33 cellular contexts compared by ENCODE assay signal in genomic region chr11:92257536-92257935, GRCh38. TPM values are rescaled to one million over a fixed set of nuclear protein-coding genes. Genes with fewer than 3 reads are reported as not detected.
"Had no signal": no experiment of that assay in that cellular context is flagged by ENCODE, and none has a peak within 500 bp of the region (broad histone marks: within the 10 kb centered on the region; RNA-seq: fewer than 3 reads in every experiment).

No MANE protein-coding gene starts in this region.

- H3K36me3 ChIP-seq: esophagus squamous epithelium had no signal

- H3K27me3 ChIP-seq: body of pancreas, esophagus squamous epithelium had no signal

- H3K27ac ChIP-seq: body of pancreas, esophagus squamous epithelium had no signal

- FAIRE-seq: colon, frontal cortex had no signal

- H3K4me1 ChIP-seq: body of pancreas, esophagus squamous epithelium had no signal

- DNase-seq: activated CD4-positive, alpha-beta memory T cell treated with anti-CD3 and anti-CD28 coated beads for 36 hours; activated CD4-positive, alpha-beta T cell treated with anti-CD3 and anti-CD28 coated beads for 36 hours; activated CD4-positive, alpha-beta T cell treated with anti-CD3 and anti-CD28 coated beads, Interleukin-2, amount 10 ng/mL, durations not matched to agents 24 days and 14 days; activated CD4-positive, CD25-positive, alpha-beta regulatory T cell; activated CD4-positive, CD25-positive, alpha-beta regulatory T cell treated with anti-CD3 and anti-CD28 coated beads, Interleukin-2, amount 50 U/mL, for 72 hours; activated CD8-positive, alpha-beta memory T cell treated with anti-CD3 and anti-CD28 coated beads, Interleukin-2, amount 10 ng/mL, durations not matched to agents 7 days and 5 days; activated CD8-positive, alpha-beta memory T cell treated with anti-CD3 and anti-CD28 coated beads, Interleukin-2, amount 50 U/mL, for 48 hours; activated CD8-positive, alpha-beta T cell treated with anti-CD3 and anti-CD28 coated beads, Interleukin-2, amount 10 ng/mL, durations not matched to agents 7 days and 5 days; activated gamma-delta T cell; activated naive CD4-positive, alpha-beta T cell; activated naive CD4-positive, alpha-beta T cell treated with anti-CD3 and anti-CD28 coated beads, Interleukin-2, amount 10 ng/mL, durations not matched to agents 7 days and 5 days; activated naive CD8-positive, alpha-beta T cell treated with anti-CD3 and anti-CD28 coated beads, Interleukin-2, amount 10 ng/mL, durations not matched to agents 7 days and 5 days; activated T-cell treated with anti-CD3 and anti-CD28 coated beads for 4 hours; activated T-cell treated with anti-CD3 and anti-CD28 coated beads, Interleukin-2, amount 50 U/mL, for 24 hours; activated T-cell treated with anti-CD3 and anti-CD28 coated beads, Interleukin-2, amount 50 U/mL, for 72 hours; amniotic stem cell; anterior cingulate cortex; body of pancreas; caudate nucleus; cortex of kidney; dermis blood vessel endothelial cell; effector CD4-positive, alpha-beta T cell; effector memory CD8-positive, alpha-beta T cell; erythroblast; esophagus squamous epithelium; foreskin fibroblast; head of caudate nucleus; hippocampal formation; T-helper 2 cell had no signal

- ATAC-seq: activated CD4-positive, alpha-beta T cell treated with anti-CD3 and anti-CD28 coated beads for 36 hours; activated CD8-positive, alpha-beta memory T cell treated with anti-CD3 and anti-CD28 coated beads, Interleukin-2, amount 10 ng/mL, durations not matched to agents 7 days and 5 days; activated CD8-positive, alpha-beta T cell treated with anti-CD3 and anti-CD28 coated beads, Interleukin-2, amount 10 ng/mL, durations not matched to agents 7 days and 5 days; activated naive CD4-positive, alpha-beta T cell treated with anti-CD3 and anti-CD28 coated beads, Interleukin-2, amount 50 U/mL, for 72 hours; activated T-cell treated with anti-CD3 and anti-CD28 coated beads, Interleukin-2, amount 50 U/mL, for 72 hours; body of pancreas; effector memory CD8-positive, alpha-beta T cell had no signal

- H3K9me3 ChIP-seq: body of pancreas, esophagus squamous epithelium had no signal

- H3K4me3 ChIP-seq: body of pancreas, esophagus squamous epithelium had no signal

RNA-seq across cellular contexts. Expression of gene FAT3, which starts 32.9 kb away (rescaled TPM):
- total RNA-seq: activated CD4-positive, alpha-beta memory T cell treated with anti-CD3 and anti-CD28 coated beads for 36 hours; activated CD4-positive, alpha-beta T cell treated with anti-CD3 and anti-CD28 coated beads for 36 hours; activated CD4-positive, alpha-beta T cell treated with anti-CD3 and anti-CD28 coated beads, Interleukin-2, amount 10 ng/mL, durations not matched to agents 24 days and 14 days; activated CD8-positive, alpha-beta memory T cell treated with anti-CD3 and anti-CD28 coated beads for 36 hours; activated CD8-positive, alpha-beta memory T cell treated with anti-CD3 and anti-CD28 coated beads, Interleukin-2, amount 10 ng/mL, durations not matched to agents 7 days and 5 days; activated CD8-positive, alpha-beta T cell treated with anti-CD3 and anti-CD28 coated beads, Interleukin-2, amount 10 ng/mL, durations not matched to agents 7 days and 5 days; activated naive CD4-positive, alpha-beta T cell treated with anti-CD3 and anti-CD28 coated beads, Interleukin-2, amount 50 U/mL, for 72 hours; activated naive CD8-positive, alpha-beta T cell treated with anti-CD3 and anti-CD28 coated beads, Interleukin-2, amount 10 ng/mL, durations not matched to agents 7 days and 5 days; activated T-cell treated with anti-CD3 and anti-CD28 coated beads, Interleukin-2, amount 50 U/mL, for 72 hours had no signal
